ENCODE assay signal across 21 cellular contexts in the genomic region with DNA sequence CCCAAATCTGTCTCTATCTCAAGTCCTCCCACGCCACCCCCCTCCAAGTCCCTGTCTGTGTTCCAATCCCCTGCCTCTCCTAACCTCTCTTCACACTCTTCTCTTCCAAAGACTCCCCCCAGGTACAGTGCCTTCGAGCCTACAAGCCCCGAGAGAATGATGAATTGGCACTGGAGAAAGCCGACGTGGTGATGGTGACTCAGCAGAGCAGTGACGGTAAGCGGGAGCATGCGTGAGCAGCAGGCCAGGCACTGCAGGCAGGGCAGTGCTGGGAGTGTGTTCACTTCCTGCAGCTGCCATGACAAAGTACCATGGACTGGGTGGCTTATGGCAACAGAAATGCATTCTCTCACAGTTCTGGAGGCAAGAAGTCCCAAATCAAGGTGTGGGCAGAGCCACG. TPM values are rescaled to one million over a fixed set of nuclear protein-coding genes. Genes with fewer than 3 reads are reported as not detected.
"Had no signal": no experiment of that assay in that cellular context is flagged by ENCODE, and none has a peak within 500 bp of the region (broad histone marks: within the 10 kb centered on the region; RNA-seq: fewer than 3 reads in every experiment).

No MANE protein-coding gene starts in this region.

- DNase-seq: activated CD4-positive, alpha-beta T cell treated with anti-CD3 and anti-CD28 coated beads, Interleukin-2, amount 50 U/mL, for 48 hours; activated naive CD4-positive, alpha-beta T cell treated with Interleukin-2 at 50 U/mL for 16 hours; activated naive CD8-positive, alpha-beta T cell treated with anti-CD3 and anti-CD28 coated beads, Interleukin-2, amount 50 U/mL, for 24 hours; colonic mucosa; effector CD8-positive, alpha-beta T cell; hippocampal formation; kidney glomerular epithelial cell; nephron progenitor cell; psoas muscle; right lobe of liver; spleen; stimulated activated CD4-positive, alpha-beta T cell treated with anti-CD3 and anti-CD28 coated beads, Interleukin-1b, Interleukin-23, amount 100 ng/mL, for 48 hours; stimulated activated naive CD4-positive, alpha-beta T cell; substantia nigra; trophoblast cell had no signal

- H3K9me3 Mint-ChIP-seq: activated naive CD8-positive, alpha-beta T cell treated with anti-CD3 and anti-CD28 coated beads, Interleukin-2, amount 50 U/mL, for 24 hours; nephron progenitor cell; T-helper 1 cell treated with Interleukin-12 subunit alpha and Interleukin-12 subunit beta and Interleukin-4 antibody, amounts not matched to agents 30 μg/mL and 1 μg/mL, for 36 hours had no signal

- H3K27me3 Mint-ChIP-seq: activated naive CD8-positive, alpha-beta T cell treated with anti-CD3 and anti-CD28 coated beads, Interleukin-2, amount 50 U/mL, for 24 hours had no signal

- ATAC-seq: activated naive CD8-positive, alpha-beta T cell treated with anti-CD3 and anti-CD28 coated beads, Interleukin-2, amount 50 U/mL, for 24 hours; psoas muscle; right lobe of liver had no signal

- H3K4me3 Mint-ChIP-seq: activated naive CD8-positive, alpha-beta T cell treated with anti-CD3 and anti-CD28 coated beads, Interleukin-2, amount 50 U/mL, for 24 hours; nephron progenitor cell; T-helper 1 cell treated with Interleukin-12 subunit alpha and Interleukin-12 subunit beta and Interleukin-4 antibody, amounts not matched to agents 30 μg/mL and 1 μg/mL, for 36 hours had no signal

- H3K4me1 Mint-ChIP-seq: activated naive CD8-positive, alpha-beta T cell treated with anti-CD3 and anti-CD28 coated beads, Interleukin-2, amount 50 U/mL, for 24 hours; nephron progenitor cell had no signal

- H3K27ac Mint-ChIP-seq: activated naive CD8-positive, alpha-beta T cell treated with anti-CD3 and anti-CD28 coated beads, Interleukin-2, amount 50 U/mL, for 24 hours; nephron progenitor cell; T-helper 1 cell treated with Interleukin-12 subunit alpha and Interleukin-12 subunit beta and Interleukin-4 antibody, amounts not matched to agents 30 μg/mL and 1 μg/mL, for 36 hours had no signal

RNA-seq across cellular contexts. Expression of a gene that starts 24.8 kb away (rescaled TPM):
- total RNA-seq: colonic mucosa, epithelial cell of proximal tubule, glomerular endothelial cell, lower leg skin, mesenteric fat pad, osteoblast, psoas muscle, right lobe of liver, spleen had no signal
